ENCODE assay signal across 20 cellular contexts in the genomic region with DNA sequence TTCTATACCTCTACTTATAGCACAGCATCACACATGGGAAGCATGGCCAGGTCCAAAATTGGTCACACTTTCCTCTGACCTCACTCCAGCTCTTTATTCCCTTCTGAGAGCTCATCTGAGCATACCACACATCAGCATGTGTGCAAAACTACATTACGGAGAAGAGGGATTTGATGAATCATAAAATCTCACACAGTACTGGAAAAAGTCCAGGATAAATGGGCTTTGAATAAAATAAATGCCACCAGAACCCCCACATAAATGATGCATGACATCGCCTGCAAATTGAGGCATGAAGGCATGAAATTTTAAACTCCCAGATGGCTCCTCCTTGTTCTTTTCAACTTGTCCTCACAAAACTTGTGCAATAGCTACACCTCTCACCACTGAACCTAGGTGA.
DNase-seq lines count a peak whose midpoint lies in the region; ATAC-seq and TF ChIP-seq lines count a peak whose summit lies in the region.
"Had no signal": no experiment of that assay in that cellular context is flagged by ENCODE, and none has a peak within 500 bp of the region (broad histone marks: within the 10 kb centered on the region; RNA-seq: fewer than 3 reads in every experiment).

No MANE protein-coding gene starts in this region.

- POLR2A ChIA-PET in HEK293 (lab: Yijun Ruan, JAX): no interaction called here

- no peak overlapping the region for H3K27ac ChIP-seq in HEK293 (ENCODE audit: extremely low read depth, low read depth, low read length)
- H3K27ac ChIP-seq: BLaER1 had no signal

- H3K9me3 ChIP-seq in HEK293 (ENCODE audit: control insufficient read depth, insufficient read depth, low read depth, low read length): no peaks in the 10 kb centered on the region
- H3K9me3 ChIP-seq: BE2C, BLaER1 had no signal

- no peaks in the 10 kb centered on the region; the same call in 1 of the 2 replicates for H3K4me1 ChIP-seq in HEK293 (ENCODE audit: control insufficient read depth, insufficient read depth, low read length)
- H3K4me1 ChIP-seq: BE2C, BLaER1 had no signal

- no peaks in the 10 kb centered on the region for H3K36me3 ChIP-seq in HEK293 (ENCODE audit: control insufficient read depth in 2 of 2, insufficient read depth in 1 of 2, low read length in 2 of 2)
- H3K36me3 ChIP-seq: BE2C, BLaER1 had no signal

- DNase-seq in Caki2 (ENCODE audit: low read depth) (peak; percentile 11), NCI-H446 (lab: John Stamatoyannopoulos, UW) (peak; percentile 5 to 18), astrocyte of the cerebellum (ENCODE audit: low read depth) (peak; percentile 19)
- DNase-seq in stimulated activated CD4-positive, alpha-beta T cell treated with anti-CD3 and anti-CD28 coated beads, Interleukin-4, amount 100 ng/mL, for 4 hours: no peak
- no peak for DNase-seq in NK-92 treated with Interleukin-12 subunit alpha and Interleukin-12 subunit beta, amount 100 ng/mL, for 24 hours (lab: John Stamatoyannopoulos, UW)
- DNase-seq: 8988T; ACHN; BE2C; C1 segment of cervical spinal cord; Calu3; CD4-positive, alpha-beta memory T cell; CD4-positive, CD25-positive, alpha-beta regulatory T cell; CD8-positive, alpha-beta memory T cell; COR-L47; DMS79 treated with DMSO at 0.1 percent for 48 hours; GF-D8 had no signal

- TF ChIP-seq CTCF in HEK293 (tag by site-specific recombination; IDR thresholded peaks at IDR 0.05) (no peak), astrocyte of the cerebellum (IDR thresholded peaks at IDR 0.05; ENCODE audit: low read depth, low read length, missing control alignments) (no peak)

- no peak overlapping the region for H3K4me3 ChIP-seq in HEK293 (ENCODE audit: low read depth, low read length)
- H3K4me3 ChIP-seq in astrocyte of the cerebellum (ENCODE audit: low read depth, low read length): no peak overlapping the region
- H3K4me3 ChIP-seq: BLaER1 had no signal

- in situ Hi-C loops in Caki2 (cut with HindIII; ENCODE audit: low pct_unique_long_range_greater_than_20kb, low sequenced_read_pairs) (no loop called here), astrocyte of the cerebellum (cut with HindIII; ENCODE audit: low sequenced_read_pairs) (no loop called here)

- CTCF ChIA-PET in HEK293 (lab: Yijun Ruan, JAX): interaction anchor here (1.3 to 1.5 kb wide), 2 partner anchors 15 to 46 kb away, joined by 3 to 6 read pairs; no protein-coding TSS in a partner anchor

- no peak for ATAC-seq in HG02678 (IDR thresholded peaks at IDR 0.05; ENCODE audit: unreplicated experiment)
- no peak for ATAC-seq in GM21390 (IDR thresholded peaks at IDR 0.05; ENCODE audit: unreplicated experiment)

TF ChIP-seq in HEK293, 187 proteins besides CTCF, POLR2A, EP300 and RAD21:
- TF ChIP-seq ZBTB21 (tag by site-specific recombination; IDR thresholded peaks at IDR 0.05) (0 out of 2 replicates have a peak, but pooled peaks have one; percentile 23), ZNF701 (tag by site-specific recombination; IDR thresholded peaks at IDR 0.05) (no peak), PRDM6 (tag by site-specific recombination; IDR thresholded peaks at IDR 0.05) (peak; percentile 71), ZNF837 (tag by site-specific recombination; IDR thresholded peaks at IDR 0.05) (no peak), PRDM10 (tag by site-specific recombination; IDR thresholded peaks at IDR 0.05) (peak; percentile 40; the same call in 1 of the 2 replicates)
- TF ChIP-seq, protein P1, sequence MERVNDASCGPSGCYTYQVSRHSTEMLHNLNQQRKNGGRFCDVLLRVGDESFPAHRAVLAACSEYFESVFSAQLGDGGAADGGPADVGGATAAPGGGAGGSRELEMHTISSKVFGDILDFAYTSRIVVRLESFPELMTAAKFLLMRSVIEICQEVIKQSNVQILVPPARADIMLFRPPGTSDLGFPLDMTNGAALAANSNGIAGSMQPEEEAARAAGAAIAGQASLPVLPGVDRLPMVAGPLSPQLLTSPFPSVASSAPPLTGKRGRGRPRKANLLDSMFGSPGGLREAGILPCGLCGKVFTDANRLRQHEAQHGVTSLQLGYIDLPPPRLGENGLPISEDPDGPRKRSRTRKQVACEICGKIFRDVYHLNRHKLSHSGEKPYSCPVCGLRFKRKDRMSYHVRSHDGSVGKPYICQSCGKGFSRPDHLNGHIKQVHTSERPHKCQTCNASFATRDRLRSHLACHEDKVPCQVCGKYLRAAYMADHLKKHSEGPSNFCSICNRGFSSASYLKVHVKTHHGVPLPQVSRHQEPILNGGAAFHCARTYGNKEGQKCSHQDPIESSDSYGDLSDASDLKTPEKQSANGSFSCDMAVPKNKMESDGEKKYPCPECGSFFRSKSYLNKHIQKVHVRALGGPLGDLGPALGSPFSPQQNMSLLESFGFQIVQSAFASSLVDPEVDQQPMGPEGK (tag by site-specific recombination; IDR thresholded peaks at IDR 0.05): 0 out of 2 replicates have a peak, but pooled peaks have one; percentile 25
- TF ChIP-seq, protein P2, sequence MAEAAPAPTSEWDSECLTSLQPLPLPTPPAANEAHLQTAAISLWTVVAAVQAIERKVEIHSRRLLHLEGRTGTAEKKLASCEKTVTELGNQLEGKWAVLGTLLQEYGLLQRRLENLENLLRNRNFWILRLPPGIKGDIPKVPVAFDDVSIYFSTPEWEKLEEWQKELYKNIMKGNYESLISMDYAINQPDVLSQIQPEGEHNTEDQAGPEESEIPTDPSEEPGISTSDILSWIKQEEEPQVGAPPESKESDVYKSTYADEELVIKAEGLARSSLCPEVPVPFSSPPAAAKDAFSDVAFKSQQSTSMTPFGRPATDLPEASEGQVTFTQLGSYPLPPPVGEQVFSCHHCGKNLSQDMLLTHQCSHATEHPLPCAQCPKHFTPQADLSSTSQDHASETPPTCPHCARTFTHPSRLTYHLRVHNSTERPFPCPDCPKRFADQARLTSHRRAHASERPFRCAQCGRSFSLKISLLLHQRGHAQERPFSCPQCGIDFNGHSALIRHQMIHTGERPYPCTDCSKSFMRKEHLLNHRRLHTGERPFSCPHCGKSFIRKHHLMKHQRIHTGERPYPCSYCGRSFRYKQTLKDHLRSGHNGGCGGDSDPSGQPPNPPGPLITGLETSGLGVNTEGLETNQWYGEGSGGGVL (tag by site-specific recombination; IDR thresholded peaks at IDR 0.05): 0 out of 2 replicates have a peak, but pooled peaks have one; percentile 31

Comparison
In these comparisons a context has a peak if more than half of its experiments do, and no peak if none do; other contexts are left out.
1. DNase-seq: peak in Caki2 (single experiment), NCI-H446 (2 of 2) and astrocyte of the cerebellum (single experiment); none in stimulated activated CD4-positive, alpha-beta T cell treated with anti-CD3 and anti-CD28 coated beads, Interleukin-4, amount 100 ng/mL, for 4 hours (0 of 2) and NK-92 treated with Interleukin-12 subunit alpha and Interleukin-12 subunit beta, amount 100 ng/mL, for 24 hours (single experiment).